12 cellular contexts compared by ENCODE assay signal in the genomic region with DNA sequence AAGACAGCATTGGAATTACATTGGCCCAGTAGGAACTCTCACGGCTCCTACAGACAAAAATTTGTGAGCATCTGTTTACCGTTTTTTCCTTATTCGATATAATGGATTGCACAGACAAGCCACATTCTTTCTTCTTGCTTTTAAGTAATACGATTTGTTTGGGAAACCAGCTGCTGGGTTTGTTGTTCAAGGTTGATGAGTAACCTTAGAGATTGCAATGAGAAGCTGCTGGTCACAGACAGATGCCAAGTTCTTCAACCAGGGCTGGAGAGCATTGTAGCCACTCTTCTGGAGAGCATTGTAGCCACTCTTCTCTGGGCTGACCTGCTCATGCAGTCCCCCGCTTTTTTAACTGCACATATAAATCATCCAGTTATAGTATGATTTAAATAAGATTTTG.
DNase-seq lines count a peak whose midpoint lies in the region; TF ChIP-seq lines count a peak whose summit lies in the region.
"Had no signal": no experiment of that assay in that cellular context is flagged by ENCODE, and none has a peak within 500 bp of the region (broad histone marks: within the 10 kb centered on the region; RNA-seq: fewer than 3 reads in every experiment).

No MANE protein-coding gene starts in this region.

- peak; percentile 68 for DNase-seq in AG04449 (ENCODE audit: low read depth, low spot score)
- DNase-seq in GM04504 (ENCODE audit: low read depth) = peak; percentile 87
- peak; percentile 47 for DNase-seq in brain microvascular endothelial cell
- peak; percentile 6 for DNase-seq in medulla oblongata (ENCODE audit: extremely low spot score)
- DNase-seq in 8988T = no peak
- DNase-seq in NOMO-1 treated with DMSO at 0.1 percent for 48 hours (lab: John Stamatoyannopoulos, UW; ENCODE audit: unreplicated experiment) = no peak
- no peak for DNase-seq in NCI-H748 (lab: John Stamatoyannopoulos, UW; ENCODE audit: unreplicated experiment)
- DNase-seq in activated gamma-delta T cell treated with Interleukin-2 at 50 U/mL for 16 hours = no peak
- DNase-seq: activated CD4-positive, alpha-beta T cell treated with anti-CD3 and anti-CD28 coated beads, Interleukin-2, amount 50 U/mL, for 1 hour; psoas muscle; stomach had no signal

- no peak overlapping the region for H3K27ac ChIP-seq in brain microvascular endothelial cell
- H3K27ac ChIP-seq: epithelial cell of prostate had no signal

- CTCF ChIA-PET in AG04449 (lab: Yijun Ruan, JAX) = interaction anchor here (1.0 to 2.0 kb wide), 2 partner anchors 18 to 152 kb away, joined by 5 to 6 read pairs; no protein-coding TSS in a partner anchor

- H3K36me3 ChIP-seq in brain microvascular endothelial cell (replicated peaks) = peaks cover 2% of the 10 kb centered on the region

- no peak for TF ChIP-seq CTCF in AG04449 (IDR thresholded peaks at IDR 0.05; ENCODE audit: insufficient read depth, low read length, missing control alignments)
- TF ChIP-seq CTCF in brain microvascular endothelial cell (IDR thresholded peaks at IDR 0.05; ENCODE audit: low read depth, low read length, missing control alignments) = no peak

- H3K27me3 ChIP-seq in brain microvascular endothelial cell (replicated peaks) = peaks cover 4% of the 10 kb centered on the region

- H3K4me3 ChIP-seq in AG04449 (ENCODE audit: low read depth, low read length) (no peak overlapping the region), brain microvascular endothelial cell (ENCODE audit: low read depth, low read length) (no peak overlapping the region)

- POLR2A ChIA-PET in AG04449 (lab: Yijun Ruan, JAX) = interaction anchor here (0.5 kb wide), 1 partner anchor 153 kb away, joined by 3 read pairs; no protein-coding TSS in a partner anchor

- in situ Hi-C loops in brain microvascular endothelial cell (cut with HindIII; ENCODE audit: low pct_ligation_motif_present, low sequenced_read_pairs) = no loop called here

Comparison
In these comparisons a context has a peak if more than half of its experiments do, and no peak if none do; other contexts are left out.
1. DNase-seq: peak in AG04449 (single experiment), GM04504 (single experiment), brain microvascular endothelial cell (single experiment) and medulla oblongata (single experiment); none in 8988T (single experiment), NOMO-1 treated with DMSO at 0.1 percent for 48 hours (single experiment), NCI-H748 (single experiment) and activated gamma-delta T cell treated with Interleukin-2 at 50 U/mL for 16 hours (single experiment).